In the genomic region with DNA sequence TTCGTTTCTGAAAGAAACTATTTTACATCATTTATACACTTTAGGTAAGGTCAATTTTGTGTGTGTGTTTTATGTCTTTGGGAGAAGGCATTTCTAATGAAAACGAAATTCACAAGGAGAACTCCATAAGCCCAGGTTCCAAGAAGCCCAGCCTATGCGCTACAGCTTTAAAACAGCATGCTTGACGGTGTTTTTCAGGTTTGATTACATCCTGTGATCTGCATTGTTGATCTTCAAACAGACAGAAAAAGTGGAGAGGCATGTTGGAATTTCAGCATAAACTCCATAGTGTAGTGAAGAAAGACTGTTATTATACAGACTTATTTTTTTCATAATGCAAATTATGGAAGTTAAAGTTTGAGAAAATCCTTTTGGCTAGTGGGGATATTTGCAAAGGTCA, we compare ENCODE assay signal across 37 cellular contexts.
"Had no signal": no experiment of that assay in that cellular context is flagged by ENCODE, and none has a peak within 500 bp of the region (broad histone marks: within the 10 kb centered on the region; RNA-seq: fewer than 3 reads in every experiment).

No MANE protein-coding gene starts in this region.

- H3K36me3 ChIP-seq: MG63 had no signal

- H3K27ac ChIP-seq: KMS-11 had no signal

- H3K4me2 ChIP-seq: KMS-11 had no signal

- DNase-seq: Karpas-422, Kasumi-1, MG63, MM.1S, MV-4-11, NCI-H1048, NCI-H1092, NCI-H1092 treated with DMSO at 0.1 percent for 48 hours, NCI-H1105, NCI-H1105 treated with DMSO at 0.1 percent for 48 hours, NCI-H1417, NCI-H1417 treated with DMSO at 0.1 percent for 48 hours, NCI-H1436, NCI-H146, NCI-H1694, NCI-H1694 treated with DMSO at 0.1 percent for 48 hours, NCI-H187, NCI-H187 treated with DMSO at 0.1 percent for 48 hours, NCI-H1930, NCI-H2029, NCI-H2029 treated with DMSO at 0.1 percent for 48 hours, NCI-H2081, NCI-H2081 treated with DMSO at 0.1 percent for 48 hours, NCI-H2107, NCI-H2171, NCI-H2171 treated with DMSO at 0.1 percent for 48 hours, NCI-H2227 treated with DMSO at 0.1 percent for 48 hours, NCI-H226, NCI-H345, NCI-H446, NCI-H446 treated with DMSO at 0.1 percent for 48 hours, NCI-H510A, NCI-H510A treated with DMSO at 0.1 percent for 48 hours, NCI-H524, NCI-H524 treated with DMSO at 0.1 percent for 48 hours, NCI-H526 had no signal

- H3K9me3 ChIP-seq: MG63 had no signal

- H3K4me3 ChIP-seq: MG63 had no signal
